In genomic region chr3:191330309-191330712, GRCh38 we compare ENCODE assay signal across 8 cellular contexts. TPM values are rescaled to one million over a fixed set of nuclear protein-coding genes. Genes with fewer than 3 reads are reported as not detected.
DNase-seq lines count a peak whose midpoint lies in the region; ATAC-seq, FAIRE-seq and TF ChIP-seq lines count a peak whose summit lies in the region.

A gene with protein sequence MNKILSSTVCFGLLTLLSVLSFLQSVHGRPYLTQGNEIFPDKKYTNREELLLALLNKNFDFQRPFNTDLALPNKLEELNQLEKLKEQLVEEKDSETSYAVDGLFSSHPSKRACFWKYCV (minus strand): TSS chr3:191330526. CDS start chr3:191282189, 48,337 bp downstream.

- H3K27ac ChIP-seq in kidney (ENCODE audit: low read depth in 2 of 2, low read length in 2 of 2) = peak within 1 kb of the TSS; percentile 95 to 96

- H3K9me3 Mint-ChIP-seq in Caco-2 (ENCODE audit: unreplicated experiment) (no peaks in the 10 kb centered on the region), brain (no peaks in the 10 kb centered on the region)
- H3K9me3 Mint-ChIP-seq in stimulated activated memory B cell treated with anti-CD40 and anti-IgM and Interleukin-4, amounts not matched to agents 10 μg/mL and 1 μg/mL and 100 μg/mL, for 72 hours = no peaks in the 10 kb centered on the region

- intact Hi-C loops in Caco-2 (cut with micrococcal nuclease; ENCODE audit: unreplicated experiment) = no loop called here
- intact Hi-C loops in kidney (cut with DNase I) = no loop called here

- H3K27me3 Mint-ChIP-seq in Caco-2 (ENCODE audit: insufficient read depth, unreplicated experiment) = no peaks in the 10 kb centered on the region
- peaks cover 9% of the 10 kb centered on the region for H3K27me3 Mint-ChIP-seq in brain
- H3K27me3 Mint-ChIP-seq in stimulated activated memory B cell treated with anti-CD40 and anti-IgM and Interleukin-4, amounts not matched to agents 10 μg/mL and 1 μg/mL and 100 μg/mL, for 72 hours = no peaks in the 10 kb centered on the region

- no peak for ATAC-seq in stimulated activated memory B cell treated with anti-CD40 and anti-IgM and Interleukin-4, amounts not matched to agents 10 μg/mL and 1 μg/mL and 100 μg/mL, for 72 hours
- no peak for ATAC-seq in HG03460 (IDR thresholded peaks at IDR 0.05; ENCODE audit: unreplicated experiment)

- H3K27ac Mint-ChIP-seq in Caco-2 (ENCODE audit: unreplicated experiment) (peak within 1 kb of the TSS; percentile 62), brain (peak within 1 kb of the TSS; percentile 92 to 99 (median 97))
- peak within 1 kb of the TSS; percentile 91 for H3K27ac Mint-ChIP-seq in stimulated activated memory B cell treated with anti-CD40 and anti-IgM and Interleukin-4, amounts not matched to agents 10 μg/mL and 1 μg/mL and 100 μg/mL, for 72 hours

- H3K36me3 ChIP-seq in Caco-2 (ENCODE audit: control insufficient read depth, insufficient read depth, low read length) (no peaks in the 10 kb centered on the region), kidney (ENCODE audit: control insufficient read depth in 1 of 2, insufficient read depth in 2 of 2, low read length in 2 of 2) (no peaks in the 10 kb centered on the region)

- H3K4me3 ChIP-seq in Caco-2 (ENCODE audit: low read depth, low read length) (peak within 1 kb of the TSS; percentile 50), kidney (ENCODE audit: low read length in 2 of 2) (peak within 1 kb of the TSS; percentile 67 to 92)

- H3K4me1 Mint-ChIP-seq in Caco-2 (ENCODE audit: low read depth, unreplicated experiment) (peaks cover 31% of the 10 kb centered on the region), brain (peaks cover 60% of the 10 kb centered on the region)
- H3K4me1 Mint-ChIP-seq in stimulated activated memory B cell treated with anti-CD40 and anti-IgM and Interleukin-4, amounts not matched to agents 10 μg/mL and 1 μg/mL and 100 μg/mL, for 72 hours = peaks cover 52% of the 10 kb centered on the region

- peaks cover 26% of the 10 kb centered on the region for H3K4me1 ChIP-seq in Caco-2
- peaks cover 7 to 15% of the 10 kb centered on the region in 2 donors for H3K4me1 ChIP-seq in kidney (ENCODE audit: control insufficient read depth in 1 of 2, insufficient read depth in 1 of 2, low read depth in 1 of 2, low read length in 2 of 2)

- BruUV-seq in Caco-2 (replicated peaks; lab: Mats Ljungman, UMichigan) = TSS peak; percentile 23

- H3K9me3 ChIP-seq in Caco-2 (no peaks in the 10 kb centered on the region), kidney (ENCODE audit: control insufficient read depth in 1 of 2, low read length in 2 of 2) (no peaks in the 10 kb centered on the region)

- H3K36me3 Mint-ChIP-seq in Caco-2 (ENCODE audit: insufficient read depth, unreplicated experiment) = peaks cover 20% of the 10 kb centered on the region
- H3K36me3 Mint-ChIP-seq in brain = no peaks in the 10 kb centered on the region
- H3K36me3 Mint-ChIP-seq in stimulated activated memory B cell treated with anti-CD40 and anti-IgM and Interleukin-4, amounts not matched to agents 10 μg/mL and 1 μg/mL and 100 μg/mL, for 72 hours = peaks cover 14% of the 10 kb centered on the region

- CTCF ChIA-PET in Caco-2 (lab: Charles Lee) = no interaction called here

- peak within 1 kb of the TSS; percentile 73 to 86 for H3K9ac ChIP-seq in kidney (ENCODE audit: low read length in 2 of 2)

- POLR2A ChIA-PET in Caco-2 (lab: Charles Lee) = interaction anchor here (0.7 kb wide), 1 partner anchor 17 kb away, joined by 3 read pairs; no protein-coding TSS in a partner anchor

- H3K4me3 Mint-ChIP-seq in Caco-2 (ENCODE audit: unreplicated experiment) (peak within 1 kb of the TSS; percentile 73), brain (peak within 1 kb of the TSS; percentile 91 to 98 (median 96))
- peak within 1 kb of the TSS; percentile 86 for H3K4me3 Mint-ChIP-seq in stimulated activated memory B cell treated with anti-CD40 and anti-IgM and Interleukin-4, amounts not matched to agents 10 μg/mL and 1 μg/mL and 100 μg/mL, for 72 hours

- H3K27me3 ChIP-seq in Caco-2 (replicated peaks; ENCODE audit: control insufficient read depth, insufficient read depth, low read length) = no peaks in the 10 kb centered on the region

- DNase-seq in Caco-2 = peak in 1 of 2 experiments; percentile 14
- DNase-seq in LoVo (ENCODE audit: low spot score) = peak; percentile 27
- DNase-seq in kidney = no peak
- no peak for DNase-seq in NCI-H526 treated with DMSO at 0.1 percent for 48 hours (lab: John Stamatoyannopoulos, UW)
- no peak for DNase-seq in activated naive CD4-positive, alpha-beta T cell treated with Interleukin-2 at 50 U/mL for 16 hours

- TF ChIP-seq CTCF in Caco-2 (IDR thresholded peaks at IDR 0.05; ENCODE audit: insufficient read depth in 1 of 2, low read depth in 1 of 2, low read length in 1 of 2, severe bottlenecking in 1 of 2, unreplicated experiment in 1 of 2) (no peak), brain (conservative IDR thresholded peaks at IDR 0.05) (no peak), kidney (IDR thresholded peaks at IDR 0.05; ENCODE audit: borderline replicate concordance, extremely low read depth, insufficient read depth) (no peak)

- FAIRE-seq in kidney (lab: Jason Lieb, UNC) = no peak

RNA-seq across cellular contexts. Expression of the gene that starts here (rescaled TPM):
- total RNA-seq in Caco-2 (2022) (0.19 and 0.52 TPM in 2 replicates), kidney (0.41 TPM)
- polyA plus RNA-seq in brain (ENCODE audit: insufficient read depth, low read depth, low replicate concordance) (not detected), kidney (ENCODE audit: insufficient read depth, low read depth, low replicate concordance) (not detected)
